1 cellular context compared by ENCODE assay signal in the genomic region with DNA sequence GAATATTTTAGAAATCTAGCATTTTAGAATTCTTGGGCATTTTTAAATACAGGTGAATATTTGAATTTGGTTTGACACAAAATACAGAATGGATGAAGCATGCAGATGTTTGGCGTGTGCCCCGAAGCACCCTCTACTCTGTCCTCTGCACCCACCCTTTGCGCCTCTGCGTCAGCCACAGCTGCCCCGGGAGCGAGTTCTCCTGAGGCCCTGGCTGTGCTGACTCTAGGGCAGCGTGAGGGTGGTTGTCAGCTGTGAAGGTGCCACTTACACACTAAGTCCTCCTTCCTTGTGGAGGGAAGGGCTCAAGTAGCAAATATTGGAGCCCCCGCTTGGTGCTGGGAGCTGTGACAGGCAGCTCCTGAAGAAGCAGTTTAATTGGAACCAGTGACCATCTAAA.
TF ChIP-seq lines count a peak whose summit lies in the region.

No MANE protein-coding gene starts in this region.

TF ChIP-seq in WTC11, 78 proteins besides CTCF, POLR2A, EP300 and RAD21 (continued from another document):
- TF ChIP-seq PRRX2 (CRISPR knock-in tag; IDR thresholded peaks at IDR 0.05) (no peak), ZNF138 (CRISPR knock-in tag; conservative IDR thresholded peaks at IDR 0.05) (no peak), ESRRA (CRISPR knock-in tag; IDR thresholded peaks at IDR 0.05; ENCODE audit: borderline replicate concordance) (no peak), TP53 (CRISPR knock-in tag; IDR thresholded peaks at IDR 0.05) (no peak), SMAD3 (CRISPR knock-in tag; IDR thresholded peaks at IDR 0.05; ENCODE audit: borderline replicate concordance) (no peak), ZNF396 (CRISPR knock-in tag; IDR thresholded peaks at IDR 0.05; ENCODE audit: borderline replicate concordance) (no peak), GABPB1 (CRISPR knock-in tag; IDR thresholded peaks at IDR 0.05) (no peak)
- TF ChIP-seq, protein P1, sequence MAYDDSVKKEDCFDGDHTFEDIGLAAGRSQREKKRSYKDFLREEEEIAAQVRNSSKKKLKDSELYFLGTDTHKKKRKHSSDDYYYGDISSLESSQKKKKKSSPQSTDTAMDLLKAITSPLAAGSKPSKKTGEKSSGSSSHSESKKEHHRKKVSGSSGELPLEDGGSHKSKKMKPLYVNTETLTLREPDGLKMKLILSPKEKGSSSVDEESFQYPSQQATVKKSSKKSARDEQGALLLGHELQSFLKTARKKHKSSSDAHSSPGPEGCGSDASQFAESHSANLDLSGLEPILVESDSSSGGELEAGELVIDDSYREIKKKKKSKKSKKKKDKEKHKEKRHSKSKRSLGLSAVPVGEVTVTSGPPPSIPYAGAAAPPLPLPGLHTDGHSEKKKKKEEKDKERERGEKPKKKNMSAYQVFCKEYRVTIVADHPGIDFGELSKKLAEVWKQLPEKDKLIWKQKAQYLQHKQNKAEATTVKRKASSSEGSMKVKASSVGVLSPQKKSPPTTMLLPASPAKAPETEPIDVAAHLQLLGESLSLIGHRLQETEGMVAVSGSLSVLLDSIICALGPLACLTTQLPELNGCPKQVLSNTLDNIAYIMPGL (CRISPR knock-in tag; IDR thresholded peaks at IDR 0.05): no peak
- TF ChIP-seq, protein P2, sequence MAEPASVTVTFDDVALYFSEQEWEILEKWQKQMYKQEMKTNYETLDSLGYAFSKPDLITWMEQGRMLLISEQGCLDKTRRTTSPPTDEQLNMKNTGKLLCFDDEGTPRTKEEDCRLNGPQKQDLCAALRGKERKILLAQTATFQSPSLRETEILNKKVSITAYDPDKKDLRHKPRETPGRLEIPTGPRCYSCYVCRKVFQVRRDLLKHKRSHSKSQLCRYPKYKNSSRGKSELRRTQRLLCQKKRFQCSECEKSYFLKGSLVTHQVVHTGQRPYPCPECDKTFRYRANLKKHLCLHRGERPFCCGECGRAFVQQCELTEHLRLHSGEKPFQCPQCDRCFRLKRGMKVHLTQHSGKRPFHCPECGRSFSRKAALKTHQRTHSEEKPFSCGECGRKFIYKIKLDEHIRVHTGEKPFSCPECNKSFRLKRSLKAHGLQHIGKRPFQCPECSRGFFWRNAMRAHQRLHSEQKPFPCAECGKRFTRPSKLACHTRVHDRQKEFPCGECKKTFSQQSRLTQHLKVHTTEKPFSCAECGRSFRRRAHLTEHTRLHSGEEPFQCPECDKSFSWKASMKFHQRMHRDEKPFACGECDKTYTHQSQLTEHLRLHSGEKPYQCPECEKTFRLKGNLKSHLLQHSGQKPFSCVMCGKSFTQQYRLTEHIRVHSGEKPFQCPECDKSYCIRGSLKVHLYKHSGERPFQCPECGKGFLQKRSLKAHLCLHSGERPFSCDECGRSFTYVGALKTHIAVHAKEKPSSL (CRISPR knock-in tag; conservative IDR thresholded peaks at IDR 0.05): no peak
- TF ChIP-seq, protein P3, sequence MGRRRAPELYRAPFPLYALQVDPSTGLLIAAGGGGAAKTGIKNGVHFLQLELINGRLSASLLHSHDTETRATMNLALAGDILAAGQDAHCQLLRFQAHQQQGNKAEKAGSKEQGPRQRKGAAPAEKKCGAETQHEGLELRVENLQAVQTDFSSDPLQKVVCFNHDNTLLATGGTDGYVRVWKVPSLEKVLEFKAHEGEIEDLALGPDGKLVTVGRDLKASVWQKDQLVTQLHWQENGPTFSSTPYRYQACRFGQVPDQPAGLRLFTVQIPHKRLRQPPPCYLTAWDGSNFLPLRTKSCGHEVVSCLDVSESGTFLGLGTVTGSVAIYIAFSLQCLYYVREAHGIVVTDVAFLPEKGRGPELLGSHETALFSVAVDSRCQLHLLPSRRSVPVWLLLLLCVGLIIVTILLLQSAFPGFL (CRISPR knock-in tag; IDR thresholded peaks at IDR 0.05; ENCODE audit: borderline replicate concordance): no peak
- TF ChIP-seq, protein P4, sequence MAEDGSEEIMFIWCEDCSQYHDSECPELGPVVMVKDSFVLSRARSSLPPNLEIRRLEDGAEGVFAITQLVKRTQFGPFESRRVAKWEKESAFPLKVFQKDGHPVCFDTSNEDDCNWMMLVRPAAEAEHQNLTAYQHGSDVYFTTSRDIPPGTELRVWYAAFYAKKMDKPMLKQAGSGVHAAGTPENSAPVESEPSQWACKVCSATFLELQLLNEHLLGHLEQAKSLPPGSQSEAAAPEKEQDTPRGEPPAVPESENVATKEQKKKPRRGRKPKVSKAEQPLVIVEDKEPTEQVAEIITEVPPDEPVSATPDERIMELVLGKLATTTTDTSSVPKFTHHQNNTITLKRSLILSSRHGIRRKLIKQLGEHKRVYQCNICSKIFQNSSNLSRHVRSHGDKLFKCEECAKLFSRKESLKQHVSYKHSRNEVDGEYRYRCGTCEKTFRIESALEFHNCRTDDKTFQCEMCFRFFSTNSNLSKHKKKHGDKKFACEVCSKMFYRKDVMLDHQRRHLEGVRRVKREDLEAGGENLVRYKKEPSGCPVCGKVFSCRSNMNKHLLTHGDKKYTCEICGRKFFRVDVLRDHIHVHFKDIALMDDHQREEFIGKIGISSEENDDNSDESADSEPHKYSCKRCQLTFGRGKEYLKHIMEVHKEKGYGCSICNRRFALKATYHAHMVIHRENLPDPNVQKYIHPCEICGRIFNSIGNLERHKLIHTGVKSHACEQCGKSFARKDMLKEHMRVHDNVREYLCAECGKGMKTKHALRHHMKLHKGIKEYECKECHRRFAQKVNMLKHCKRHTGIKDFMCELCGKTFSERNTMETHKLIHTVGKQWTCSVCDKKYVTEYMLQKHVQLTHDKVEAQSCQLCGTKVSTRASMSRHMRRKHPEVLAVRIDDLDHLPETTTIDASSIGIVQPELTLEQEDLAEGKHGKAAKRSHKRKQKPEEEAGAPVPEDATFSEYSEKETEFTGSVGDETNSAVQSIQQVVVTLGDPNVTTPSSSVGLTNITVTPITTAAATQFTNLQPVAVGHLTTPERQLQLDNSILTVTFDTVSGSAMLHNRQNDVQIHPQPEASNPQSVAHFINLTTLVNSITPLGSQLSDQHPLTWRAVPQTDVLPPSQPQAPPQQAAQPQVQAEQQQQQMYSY (CRISPR knock-in tag; IDR thresholded peaks at IDR 0.05): no peak
